Comparison of ENCODE assay signal across 24 cellular contexts in genomic region chr14:47102472-47102871, GRCh38.
"Had no signal": no experiment of that assay in that cellular context is flagged by ENCODE, and none has a peak within 500 bp of the region (broad histone marks: within the 10 kb centered on the region; RNA-seq: fewer than 3 reads in every experiment).

No MANE protein-coding gene starts in this region.

- H3K9me3 ChIP-seq: breast epithelium, colonic mucosa, SJSA1 had no signal

- H3K4me1 ChIP-seq: breast epithelium, colonic mucosa, SJSA1 had no signal

- H3K27me3 ChIP-seq: breast epithelium, colonic mucosa, SJSA1 had no signal

- H3K4me3 ChIP-seq: breast epithelium, colonic mucosa, SJSA1 had no signal

- H3K36me3 ChIP-seq: breast epithelium, colonic mucosa, SJSA1, WERI-Rb-1 had no signal

- DNase-seq: activated CD4-positive, alpha-beta T cell treated with anti-CD3 and anti-CD28 coated beads for 48 hours; activated CD4-positive, alpha-beta T cell treated with anti-CD3 and anti-CD28 coated beads, Interleukin-2, amount 50 U/mL, for 4 hours; activated CD8-positive, alpha-beta memory T cell treated with anti-CD3 and anti-CD28 coated beads, Interleukin-2, amount 10 ng/mL, durations not matched to agents 7 days and 5 days; activated CD8-positive, alpha-beta T cell treated with anti-CD3 and anti-CD28 coated beads, Interleukin-2, amount 10 ng/mL, durations not matched to agents 7 days and 5 days; activated effector memory CD4-positive, alpha-beta T cell treated with Interleukin-2 at 50 U/mL for 16 hours; activated naive CD4-positive, alpha-beta T cell; activated T-cell treated with anti-CD3 and anti-CD28 coated beads, Interleukin-2, amount 50 U/mL, for 24 hours; aorta; caudate nucleus; colonic mucosa; Karpas-422; NCI-H1048; NCI-H146; NCI-H1930; NCI-H2171 treated with DMSO at 0.1 percent for 48 hours; NCI-H345; NCI-H510A; NCI-H526 treated with DMSO at 0.1 percent for 48 hours; PC-3; SHP77; SW 1271; WERI-Rb-1 had no signal

- H3K27ac ChIP-seq: breast epithelium, colonic mucosa, SJSA1, WERI-Rb-1 had no signal
